24 cellular contexts compared by ENCODE assay signal in the genomic region with DNA sequence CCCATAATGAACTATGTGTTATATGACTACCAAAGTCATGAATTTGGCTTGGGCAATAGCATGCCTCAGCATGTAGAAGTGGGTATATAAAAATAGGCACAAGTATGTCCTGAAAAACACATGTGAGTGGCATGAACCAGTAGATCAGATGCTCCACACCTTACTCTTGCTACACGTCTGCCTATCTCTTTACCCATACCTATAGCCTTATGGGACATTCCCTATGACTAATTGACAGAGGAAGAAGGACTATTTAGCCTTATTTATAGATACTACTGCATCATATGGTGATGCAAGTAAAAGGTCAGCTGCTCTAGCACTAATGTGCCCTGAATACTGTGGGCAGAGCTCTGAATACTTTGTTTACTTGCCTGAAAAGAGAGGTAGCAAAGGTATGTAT.
DNase-seq lines count a peak whose midpoint lies in the region; ATAC-seq lines count a peak whose summit lies in the region.
"Had no signal": no experiment of that assay in that cellular context is flagged by ENCODE, and none has a peak within 500 bp of the region (broad histone marks: within the 10 kb centered on the region; RNA-seq: fewer than 3 reads in every experiment).

No MANE protein-coding gene starts in this region.

- peak; percentile 48 for ATAC-seq in GM18519 (IDR thresholded peaks at IDR 0.05; ENCODE audit: low FRiP score, unreplicated experiment)
- ATAC-seq in GM21786 (IDR thresholded peaks at IDR 0.05; ENCODE audit: unreplicated experiment), result peak; percentile 59
- ATAC-seq in HG03558 (IDR thresholded peaks at IDR 0.05; ENCODE audit: extremely low read depth, unreplicated experiment), result peak; percentile 52
- ATAC-seq: body of pancreas; naive thymus-derived CD8-positive, alpha-beta T cell; T-cell had no signal

- H3K27ac ChIP-seq in epithelial cell of prostate, result peak overlapping the region; percentile 95
- H3K27ac ChIP-seq: body of pancreas, colonic mucosa, ovary, sigmoid colon, thyroid gland had no signal

- DNase-seq in epithelial cell of prostate (ENCODE audit: low read depth, low spot score), result peak; percentile 95
- DNase-seq in NCI-H1417 treated with DMSO at 0.1 percent for 48 hours (lab: John Stamatoyannopoulos, UW), result no peak
- DNase-seq in NCI-H345 (lab: John Stamatoyannopoulos, UW), result no peak
- DNase-seq in HT-29 (ENCODE audit: low spot score), result no peak
- no peak for DNase-seq in GM19240 (ENCODE audit: insufficient read length, low spot score)
- DNase-seq: activated CD4-positive, alpha-beta T cell treated with anti-CD3 and anti-CD28 coated beads, Interleukin-2, amount 50 U/mL, for 1 hour; activated CD8-positive, alpha-beta memory T cell treated with anti-CD3 and anti-CD28 coated beads, Interleukin-2, amount 50 U/mL, for 4 hours; body of pancreas; C1 segment of cervical spinal cord; colonic mucosa; GDM1; HFFc6; IMR-90; naive thymus-derived CD8-positive, alpha-beta T cell; NCI-H146; NCI-H774; ovary; sigmoid colon; stimulated activated naive CD4-positive, alpha-beta T cell; T-cell; thyroid gland had no signal
